8 cellular contexts compared by ENCODE assay signal in genomic region chr9:74570879-74571512, GRCh38.
A peak's percentile ranks its signal among the peaks of the same experiment; 100 is the strongest.
DNase-seq lines count a peak whose midpoint lies in the region; ATAC-seq lines count a peak whose summit lies in the region.

No MANE protein-coding gene starts in this region.

- H3K27ac ChIP-seq in Karpas-422 (ENCODE audit: low read length): no peak overlapping the region

- intact Hi-C loops in posterior vena cava (cut with DNase I): no loop called here

- no peaks in the 10 kb centered on the region for H3K9me3 ChIP-seq in Karpas-422 (ENCODE audit: low read length)

- no peaks in the 10 kb centered on the region for H3K79me2 ChIP-seq in Karpas-422 (ENCODE audit: low read length)

- H3K36me3 ChIP-seq in Karpas-422 (ENCODE audit: insufficient read depth, low read length): no peaks in the 10 kb centered on the region

- H4K20me1 ChIP-seq in Karpas-422 (ENCODE audit: insufficient read depth, low read depth, low read length): no peaks in the 10 kb centered on the region

- no peak overlapping the region for H3K9ac ChIP-seq in Karpas-422 (ENCODE audit: low read length)

- H3K4me1 Mint-ChIP-seq in activated CD8-positive, alpha-beta T cell treated with anti-CD3 and anti-CD28 coated beads, Interleukin-2, amount 10 ng/mL, durations not matched to agents 7 days and 5 days (ENCODE audit: low read depth): no peaks in the 10 kb centered on the region

- H3K27ac Mint-ChIP-seq in activated CD8-positive, alpha-beta T cell treated with anti-CD3 and anti-CD28 coated beads, Interleukin-2, amount 10 ng/mL, durations not matched to agents 7 days and 5 days: no peak overlapping the region

- no peaks in the 10 kb centered on the region for H3K27me3 ChIP-seq in Karpas-422 (ENCODE audit: low read length)

- POLR2A ChIA-PET in activated CD8-positive, alpha-beta T cell treated with anti-CD3 and anti-CD28 coated beads, Interleukin-2, amount 10 ng/mL, durations not matched to agents 7 days and 5 days (lab: Charles Lee): no interaction called here

- no peaks in the 10 kb centered on the region for H3K36me3 Mint-ChIP-seq in activated CD8-positive, alpha-beta T cell treated with anti-CD3 and anti-CD28 coated beads, Interleukin-2, amount 10 ng/mL, durations not matched to agents 7 days and 5 days (ENCODE audit: low read depth)

- H3K4me1 ChIP-seq in Karpas-422 (ENCODE audit: low read length): no peaks in the 10 kb centered on the region

- DNase-seq in NCI-H510A treated with DMSO at 0.1 percent for 48 hours (lab: John Stamatoyannopoulos, UW) (peak; percentile 26), NCI-H510A (lab: John Stamatoyannopoulos, UW) (no peak), Karpas-422 (peak; percentile 68), iris pigment epithelial cell (ENCODE audit: low read depth) (peak; percentile 42), posterior vena cava (ENCODE audit: low spot score) (no peak)
- DNase-seq in activated CD8-positive, alpha-beta T cell treated with anti-CD3 and anti-CD28 coated beads, Interleukin-2, amount 10 ng/mL, durations not matched to agents 7 days and 5 days: peak; percentile 40
- no peak for DNase-seq in effector CD8-positive, alpha-beta T cell (lab: John Stamatoyannopoulos, UW)

- H3K4me2 ChIP-seq in Karpas-422 (ENCODE audit: low read depth, low read length, poor library complexity, severe bottlenecking): no peak overlapping the region

- H3K9me2 ChIP-seq in Karpas-422 (replicated peaks; ENCODE audit: insufficient read depth, low read length): no peaks in the 10 kb centered on the region

- H2AFZ ChIP-seq in Karpas-422 (ENCODE audit: low read length): no peak overlapping the region

- no peak overlapping the region for H3K4me3 ChIP-seq in Karpas-422 (ENCODE audit: low read length)

- CTCF ChIA-PET in activated CD8-positive, alpha-beta T cell treated with anti-CD3 and anti-CD28 coated beads, Interleukin-2, amount 10 ng/mL, durations not matched to agents 7 days and 5 days (lab: Charles Lee): interaction anchor here (1.2 to 1.5 kb wide), 3 partner anchors 14 to 1369 kb away, joined by 3 to 6 read pairs (median 5); no protein-coding TSS in a partner anchor

- no peaks in the 10 kb centered on the region for H3K9me3 Mint-ChIP-seq in activated CD8-positive, alpha-beta T cell treated with anti-CD3 and anti-CD28 coated beads, Interleukin-2, amount 10 ng/mL, durations not matched to agents 7 days and 5 days (ENCODE audit: insufficient read depth)

- peak; percentile 81 for ATAC-seq in GM21390 (IDR thresholded peaks at IDR 0.05; ENCODE audit: unreplicated experiment)
- no peak for ATAC-seq in activated CD8-positive, alpha-beta T cell treated with anti-CD3 and anti-CD28 coated beads, Interleukin-2, amount 10 ng/mL, durations not matched to agents 7 days and 5 days

- H3K27me3 Mint-ChIP-seq in activated CD8-positive, alpha-beta T cell treated with anti-CD3 and anti-CD28 coated beads, Interleukin-2, amount 10 ng/mL, durations not matched to agents 7 days and 5 days (ENCODE audit: low read depth): peaks cover 2% of the 10 kb centered on the region

- no peak overlapping the region for H3K4me3 Mint-ChIP-seq in activated CD8-positive, alpha-beta T cell treated with anti-CD3 and anti-CD28 coated beads, Interleukin-2, amount 10 ng/mL, durations not matched to agents 7 days and 5 days

Comparison
In these comparisons a context has a peak if more than half of its experiments do, and no peak if none do; other contexts are left out.
1. DNase-seq: peak in NCI-H510A treated with DMSO at 0.1 percent for 48 hours (single experiment), Karpas-422 (single experiment), activated CD8-positive, alpha-beta T cell treated with anti-CD3 and anti-CD28 coated beads, Interleukin-2, amount 10 ng/mL, durations not matched to agents 7 days and 5 days (single experiment) and iris pigment epithelial cell (single experiment); none in NCI-H510A (single experiment), posterior vena cava (single experiment) and effector CD8-positive, alpha-beta T cell (single experiment).